In the genomic region with DNA sequence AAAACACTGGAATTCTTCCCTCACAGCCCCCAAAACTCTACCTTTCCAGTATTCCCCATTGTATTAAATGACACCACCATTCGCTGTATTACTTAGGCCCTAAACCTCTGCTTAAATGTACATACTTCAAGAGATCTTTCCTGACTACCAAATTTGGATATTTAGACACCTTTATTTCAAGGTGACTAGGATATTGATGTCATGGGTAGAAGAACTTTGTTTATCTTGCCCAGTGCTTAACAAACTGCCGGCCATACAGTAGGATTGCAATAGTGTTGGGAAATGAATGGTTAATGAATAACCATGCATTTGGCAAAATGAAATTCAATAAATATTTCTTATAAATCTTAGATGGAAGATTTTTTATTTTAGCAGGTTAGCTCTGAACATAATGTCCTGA, we compare ENCODE assay signal across 34 cellular contexts.
DNase-seq lines count a peak whose midpoint lies in the region; ATAC-seq, FAIRE-seq and TF ChIP-seq lines count a peak whose summit lies in the region.
"Had no signal": no experiment of that assay in that cellular context is flagged by ENCODE, and none has a peak within 500 bp of the region (broad histone marks: within the 10 kb centered on the region; RNA-seq: fewer than 3 reads in every experiment).

No MANE protein-coding gene starts in this region.

- no peaks in the 10 kb centered on the region for H3K27me3 Mint-ChIP-seq in activated CD4-positive, alpha-beta T cell treated with anti-CD3 and anti-CD28 coated beads, Interleukin-2, amount 10 ng/mL, durations not matched to agents 24 days and 14 days
- H3K27me3 Mint-ChIP-seq: B cell; CD4-positive, alpha-beta memory T cell; CD4-positive, alpha-beta T cell; CD4-positive, CD25-positive, alpha-beta regulatory T cell; CD8-positive, alpha-beta memory T cell had no signal

- no peak for TF ChIP-seq POLR2A in HepG2 (IDR thresholded peaks at IDR 0.05; ENCODE audit: insufficient read depth in 1 of 2, low read depth in 2 of 2, low read length in 2 of 2)
- no peak for TF ChIP-seq POLR2A in right lobe of liver (IDR thresholded peaks at IDR 0.05)
- TF ChIP-seq POLR2A in lower leg skin (IDR thresholded peaks at IDR 0.05), result no peak

- H3K4me1 ChIP-seq in liver (ENCODE audit: control insufficient read depth in 4 of 4, insufficient read depth in 4 of 4, low read length in 3 of 4) (peaks cover 0 to 3% (median 2%) of the 10 kb centered on the region in 4 donors), HepG2 (ENCODE audit: insufficient read depth, low read length) (no peaks in the 10 kb centered on the region), right lobe of liver (peaks cover 0 to 13% (median 3%) of the 10 kb centered on the region in 4 donors)
- H3K4me1 ChIP-seq: A549; BE2C; BLaER1; BLaER1 treated with 17β-estradiol and CSF1 and Interleukin-3, amounts not matched to agents 10 nM and 100 nM; Caco-2 had no signal

- no peak overlapping the region for H3K27ac Mint-ChIP-seq in activated CD4-positive, alpha-beta T cell treated with anti-CD3 and anti-CD28 coated beads, Interleukin-2, amount 10 ng/mL, durations not matched to agents 24 days and 14 days
- H3K27ac Mint-ChIP-seq: B cell; CD4-positive, alpha-beta memory T cell; CD4-positive, alpha-beta T cell; CD4-positive, CD25-positive, alpha-beta regulatory T cell; CD8-positive, alpha-beta memory T cell; CD8-positive, alpha-beta T cell had no signal

- TF ChIP-seq RAD21 in liver (IDR thresholded peaks at IDR 0.05) (peak in 1 of 2 donors; percentile 28), HepG2 (CRISPR knock-in tag; IDR thresholded peaks at IDR 0.05) (no peak)

- intact Hi-C loops in HepG2 (cut with micrococcal nuclease; ENCODE audit: unreplicated experiment) (no loop called here), right lobe of liver (cut with DNase I) (no loop called here), lower leg skin (cut with DNase I; ENCODE audit: low total_unique reads) (no loop called here)
- intact Hi-C loops in activated CD4-positive, alpha-beta T cell treated with anti-CD3 and anti-CD28 coated beads, Interleukin-2, amount 10 ng/mL, durations not matched to agents 24 days and 14 days (cut with micrococcal nuclease), result no loop called here

- FAIRE-seq in HepG2 (lab: Jason Lieb, UNC), result no peak
- FAIRE-seq: A549, D721Med had no signal

- no peaks in the 10 kb centered on the region for H3K9me3 Mint-ChIP-seq in activated CD4-positive, alpha-beta T cell treated with anti-CD3 and anti-CD28 coated beads, Interleukin-2, amount 10 ng/mL, durations not matched to agents 24 days and 14 days
- H3K9me3 Mint-ChIP-seq: CD4-positive, alpha-beta T cell; CD8-positive, alpha-beta T cell had no signal

- ATAC-seq in HepG2 (no peak), left lobe of liver (peak; percentile 65), right lobe of liver (peak; percentile 24 to 74 (median 71))
- ATAC-seq: A549; CD8-positive, alpha-beta T cell had no signal

- H3K4me3 ChIP-seq in liver (ENCODE audit: low read depth in 1 of 3, low read length in 3 of 3), result no peak overlapping the region
- no peak overlapping the region for H3K4me3 ChIP-seq in HepG2 (replicated peaks in 1 of 3; ENCODE audit: insufficient read depth in 1 of 3, low read depth in 2 of 3, low read length in 3 of 3)
- H3K4me3 ChIP-seq in right lobe of liver, result no peak overlapping the region
- no peak overlapping the region for H3K4me3 ChIP-seq in lower leg skin (ENCODE audit: low read depth, poor library complexity, severe bottlenecking)
- H3K4me3 ChIP-seq: A549; BLaER1; BLaER1 treated with 17β-estradiol and CSF1 and Interleukin-3, amounts not matched to agents 10 nM and 100 nM had no signal

- H2AFZ ChIP-seq in HepG2 (ENCODE audit: low read length), result no peak overlapping the region

- no peaks in the 10 kb centered on the region for H3K36me3 ChIP-seq in liver (ENCODE audit: control insufficient read depth in 4 of 4, insufficient read depth in 3 of 4, low read depth in 1 of 4, low read length in 3 of 4)
- no peaks in the 10 kb centered on the region for H3K36me3 ChIP-seq in HepG2 (replicated peaks in 1 of 2; ENCODE audit: control insufficient read depth in 1 of 2, insufficient read depth in 2 of 2, low read length in 2 of 2)
- no peaks in the 10 kb centered on the region for H3K36me3 ChIP-seq in right lobe of liver
- H3K36me3 ChIP-seq: BE2C; BLaER1; BLaER1 treated with 17β-estradiol and CSF1 and Interleukin-3, amounts not matched to agents 10 nM and 100 nM had no signal

- H3K9ac ChIP-seq in liver (ENCODE audit: low read depth in 1 of 2, low read length in 2 of 2) (no peak overlapping the region), HepG2 (ENCODE audit: insufficient read depth, low read depth, low read length) (no peak overlapping the region)
- H3K9ac ChIP-seq: BLaER1; BLaER1 treated with 17β-estradiol and CSF1 and Interleukin-3, amounts not matched to agents 10 nM and 100 nM had no signal

- no peak overlapping the region for H3K4me3 Mint-ChIP-seq in activated CD4-positive, alpha-beta T cell treated with anti-CD3 and anti-CD28 coated beads, Interleukin-2, amount 10 ng/mL, durations not matched to agents 24 days and 14 days
- H3K4me3 Mint-ChIP-seq: B cell; CD14-positive monocyte; CD4-positive, alpha-beta memory T cell; CD4-positive, alpha-beta T cell; CD4-positive, CD25-positive, alpha-beta regulatory T cell; CD8-positive, alpha-beta memory T cell; CD8-positive, alpha-beta T cell had no signal

- H3K27me3 ChIP-seq in liver (ENCODE audit: control insufficient read depth in 4 of 4, insufficient read depth in 4 of 4, low read length in 3 of 4), result no peaks in the 10 kb centered on the region
- H3K27me3 ChIP-seq in HepG2 (ENCODE audit: control insufficient read depth in 1 of 2, insufficient read depth in 2 of 2, low read length in 2 of 2), result no peaks in the 10 kb centered on the region
- no peaks in the 10 kb centered on the region for H3K27me3 ChIP-seq in right lobe of liver
- H3K27me3 ChIP-seq: BE2C; BLaER1; BLaER1 treated with 17β-estradiol and CSF1 and Interleukin-3, amounts not matched to agents 10 nM and 100 nM had no signal

- H4K20me1 ChIP-seq in HepG2 (ENCODE audit: insufficient read depth, low read length), result no peaks in the 10 kb centered on the region
- H4K20me1 ChIP-seq: BLaER1; BLaER1 treated with 17β-estradiol and CSF1 and Interleukin-3, amounts not matched to agents 10 nM and 100 nM had no signal

- H3K9me3 ChIP-seq in liver (ENCODE audit: control insufficient read depth in 4 of 4, low read length in 3 of 4) (no peaks in the 10 kb centered on the region), HepG2 (ENCODE audit: low read length) (peaks cover 18% of the 10 kb centered on the region; the same call in 1 of the 2 replicates), right lobe of liver (no peaks in the 10 kb centered on the region)
- H3K9me3 ChIP-seq: A549; BE2C; BLaER1; BLaER1 treated with 17β-estradiol and CSF1 and Interleukin-3, amounts not matched to agents 10 nM and 100 nM; Caco-2 had no signal

- TF ChIP-seq EP300 in HepG2 (IDR thresholded peaks at IDR 0.05; ENCODE audit: low read depth in 2 of 2, low read length in 2 of 2) (no peak), HepG2 (CRISPR knock-in tag; IDR thresholded peaks at IDR 0.05; ENCODE audit: borderline replicate concordance) (no peak)

- no TSS peak for BruUV-seq in HepG2 (replicated peaks; lab: Mats Ljungman, UMichigan)

- POLR2A ChIA-PET in HepG2 (lab: Yijun Ruan, JAX), result no interaction called here

- H3K4me2 ChIP-seq in HepG2 (ENCODE audit: low read depth, low read length), result no peak overlapping the region
- H3K4me2 ChIP-seq: A549; BLaER1; BLaER1 treated with 17β-estradiol and CSF1 and Interleukin-3, amounts not matched to agents 10 nM and 100 nM had no signal

- 61% methylated on average over 2 of the region's 2 CpGs for WGBS in liver
- 7% methylated on average over 2 of the region's 2 CpGs for WGBS in HepG2 (ENCODE audit: low lambda C conversion rate)
- WGBS in right lobe of liver (ENCODE audit: insufficient coverage, low coverage, low lambda C conversion rate, missing lambda C conversion rate), result 58% methylated on average over 2 of the region's 2 CpGs
- 93 to 98% methylated on average over 2 of the region's 2 CpGs for WGBS in lower leg skin, 2 donors

- no peaks in the 10 kb centered on the region for H3K4me1 Mint-ChIP-seq in activated CD4-positive, alpha-beta T cell treated with anti-CD3 and anti-CD28 coated beads, Interleukin-2, amount 10 ng/mL, durations not matched to agents 24 days and 14 days
- H3K4me1 Mint-ChIP-seq: B cell; CD14-positive monocyte; CD4-positive, alpha-beta memory T cell; CD4-positive, CD25-positive, alpha-beta regulatory T cell; CD8-positive, alpha-beta memory T cell had no signal

- DNase-seq in HepG2 (ENCODE audit: low spot score) (no peak), left lobe of liver (ENCODE audit: low spot score) (no peak), right lobe of liver (no peak), lower leg skin (ENCODE audit: low spot score in 2 of 2) (no peak)
- no peak for DNase-seq in activated CD4-positive, alpha-beta T cell treated with anti-CD3 and anti-CD28 coated beads, Interleukin-2, amount 10 ng/mL, durations not matched to agents 24 days and 14 days
- DNase-seq: 8988T; ACHN; AML-193; BE2C; C1 segment of cervical spinal cord; Caco-2; Calu3; CD4-positive, alpha-beta memory T cell; CD4-positive, alpha-beta T cell; CD4-positive, CD25-positive, alpha-beta regulatory T cell; CD8-positive, alpha-beta memory T cell; CD8-positive, alpha-beta T cell; COR-L47; DMS 273 treated with DMSO at 0.1 percent for 48 hours; DMS153; DMS53; DMS79; DMS79 treated with DMSO at 0.1 percent for 48 hours; DND-41; EL had no signal

- H3K36me3 Mint-ChIP-seq in activated CD4-positive, alpha-beta T cell treated with anti-CD3 and anti-CD28 coated beads, Interleukin-2, amount 10 ng/mL, durations not matched to agents 24 days and 14 days (ENCODE audit: low read depth), result no peaks in the 10 kb centered on the region
- H3K36me3 Mint-ChIP-seq: CD14-positive monocyte; CD4-positive, alpha-beta memory T cell; CD4-positive, CD25-positive, alpha-beta regulatory T cell; CD8-positive, alpha-beta memory T cell; CD8-positive, alpha-beta T cell had no signal

- no peak for TF ChIP-seq CTCF in liver (IDR thresholded peaks at IDR 0.05; ENCODE audit: low read depth, low read length, missing input control)
- TF ChIP-seq CTCF in HepG2 (CRISPR knock-in tag; IDR thresholded peaks at IDR 0.05), result no peak
- no peak for TF ChIP-seq CTCF in right lobe of liver (IDR thresholded peaks at IDR 0.05)
- TF ChIP-seq CTCF in lower leg skin (IDR thresholded peaks at IDR 0.05), result no peak

- in situ Hi-C loops in HepG2 (cut with HindIII; ENCODE audit: extremely low pct_ligation_motif_present, low pct_unique_long_range_greater_than_20kb), result no loop called here

- no peak overlapping the region for H3K27ac ChIP-seq in liver (ENCODE audit: low read depth in 1 of 2, low read length in 2 of 2)
- no peak overlapping the region for H3K27ac ChIP-seq in HepG2 (ENCODE audit: extremely low read length, insufficient read depth, low read length)
- H3K27ac ChIP-seq in right lobe of liver, result peak overlapping the region in 2 of 3 donors; percentile 3 to 80
- H3K27ac ChIP-seq: 22Rv1; A549; BLaER1; BLaER1 treated with 17β-estradiol and CSF1 and Interleukin-3, amounts not matched to agents 10 nM and 100 nM; C4-2B had no signal

- CTCF ChIA-PET in HepG2 (lab: Yijun Ruan, JAX; ENCODE audit: low intra/inter-chr PET ratio, low total read pairs), result no interaction called here

- no peaks in the 10 kb centered on the region for H3K79me2 ChIP-seq in HepG2 (ENCODE audit: insufficient read depth, low read length)

Comparison
In these comparisons a context has a peak if more than half of its experiments do, and no peak if none do; other contexts are left out.
1. H3K27ac ChIP-seq: peak in right lobe of liver (2 of 3); none in liver (0 of 2) and HepG2 (single experiment).